34 cellular contexts compared by ENCODE assay signal in genomic region chr17:71286625-71287024, GRCh38.
"Had no signal": no experiment of that assay in that cellular context is flagged by ENCODE, and none has a peak within 500 bp of the region (broad histone marks: within the 10 kb centered on the region; RNA-seq: fewer than 3 reads in every experiment).

No MANE protein-coding gene starts in this region.

- H3K36me3 Mint-ChIP-seq: activated naive CD8-positive, alpha-beta T cell treated with anti-CD3 and anti-CD28 coated beads for 36 hours had no signal

- H3K9me3 ChIP-seq: adrenal gland, body of pancreas, colonic mucosa, gastrocnemius medialis, pancreas, prostate gland, thoracic aorta had no signal

- DNase-seq: activated CD4-positive, alpha-beta T cell treated with anti-CD3 and anti-CD28 coated beads for 48 hours; activated CD4-positive, alpha-beta T cell treated with anti-CD3 and anti-CD28 coated beads, Interleukin-2, amount 50 U/mL, for 48 hours; activated CD8-positive, alpha-beta memory T cell treated with anti-CD3 and anti-CD28 coated beads for 24 hours; activated effector memory CD4-positive, alpha-beta T cell treated with Interleukin-2 at 50 U/mL for 16 hours; activated naive CD4-positive, alpha-beta T cell treated with Interleukin-2 at 50 U/mL for 16 hours; activated naive CD8-positive, alpha-beta T cell treated with anti-CD3 and anti-CD28 coated beads for 36 hours; adrenal gland; aorta; cerebellar nuclear complex; colonic mucosa; dorsolateral prefrontal cortex; effector memory CD4-positive, alpha-beta T cell; erythroblast; gastrocnemius medialis; glutamatergic neuron; left cardiac atrium; left ventricle myocardium superior; naive thymus-derived CD8-positive, alpha-beta T cell; pancreas; retina; stimulated activated CD4-positive, alpha-beta T cell treated with anti-CD3 and anti-CD28 coated beads, Interleukin-12 subunit alpha, Interleukin-12 subunit beta, amount 100 ng/mL, for 4 hours; stimulated activated CD4-positive, alpha-beta T cell treated with anti-CD3 and anti-CD28 coated beads, Interleukin-4, amount 100 ng/mL, for 1 hour; stimulated activated naive CD8-positive, alpha-beta T cell treated with anti-CD3 and anti-CD28 coated beads, Interleukin-15, Interleukin-2, amounts not matched to agents 100 U/mL and 50 U/mL, for 24 hours; T-helper 9 cell; trophoblast cell had no signal

- H3K4me3 ChIP-seq: adrenal gland, body of pancreas, cardiac muscle cell, colonic mucosa, gastrocnemius medialis, pancreas, prostate gland, skin epidermis, thoracic aorta had no signal

- H3K27me3 ChIP-seq: adrenal gland, body of pancreas, colonic mucosa, gastrocnemius medialis, pancreas had no signal

- H3K4me1 Mint-ChIP-seq: activated naive CD8-positive, alpha-beta T cell treated with anti-CD3 and anti-CD28 coated beads for 36 hours had no signal

- H3K4me1 ChIP-seq: adrenal gland, body of pancreas, colonic mucosa, pancreas, prostate gland had no signal

- H3K27ac Mint-ChIP-seq: activated naive CD8-positive, alpha-beta T cell treated with anti-CD3 and anti-CD28 coated beads for 36 hours; naive thymus-derived CD8-positive, alpha-beta T cell; T-helper 1 cell treated with Interleukin-12 subunit alpha and Interleukin-12 subunit beta and Interleukin-4 antibody, amounts not matched to agents 30 μg/mL and 1 μg/mL, for 36 hours had no signal

- H3K9me3 Mint-ChIP-seq: neural crest cell had no signal

- H3K27ac ChIP-seq: adrenal gland, body of pancreas, cardiac muscle cell, colonic mucosa, dorsolateral prefrontal cortex, gastrocnemius medialis, pancreas, prostate gland, skin epidermis, thoracic aorta, VCaP had no signal

- H3K4me3 Mint-ChIP-seq: activated naive CD8-positive, alpha-beta T cell treated with anti-CD3 and anti-CD28 coated beads for 36 hours; neural crest cell; T-helper 1 cell treated with Interleukin-12 subunit alpha and Interleukin-12 subunit beta and Interleukin-4 antibody, amounts not matched to agents 30 μg/mL and 1 μg/mL, for 36 hours had no signal

- H3K27me3 Mint-ChIP-seq: activated naive CD8-positive, alpha-beta T cell treated with anti-CD3 and anti-CD28 coated beads for 36 hours had no signal

- ATAC-seq: activated CD4-positive, CD25-positive, alpha-beta regulatory T cell treated with anti-CD3 and anti-CD28 coated beads, Interleukin-2, amount 50 U/mL, for 24 hours; body of pancreas; gastrocnemius medialis; left cardiac atrium; left ventricle myocardium superior; naive thymus-derived CD8-positive, alpha-beta T cell; stimulated activated naive CD8-positive, alpha-beta T cell treated with anti-CD3 and anti-CD28 coated beads, Interleukin-15, Interleukin-2, amounts not matched to agents 100 U/mL and 50 U/mL, for 24 hours had no signal

- H3K36me3 ChIP-seq: adrenal gland, cardiac muscle cell, colonic mucosa, gastrocnemius medialis, pancreas, prostate gland, thoracic aorta had no signal
